Comparison of ENCODE assay signal across 21 cellular contexts in genomic region chr1:24659993-24660665, GRCh38. TPM values are rescaled to one million over a fixed set of nuclear protein-coding genes. Genes with fewer than 3 reads are reported as not detected.
DNase-seq lines count a peak whose midpoint lies in the region; ATAC-seq and TF ChIP-seq lines count a peak whose summit lies in the region.
"Had no signal": no experiment of that assay in that cellular context is flagged by ENCODE, and none has a peak within 500 bp of the region (broad histone marks: within the 10 kb centered on the region; RNA-seq: fewer than 3 reads in every experiment).

No MANE protein-coding gene starts in this region.

- H3K4me1 ChIP-seq in fibroblast of lung (ENCODE audit: control insufficient read depth, extremely low read depth, insufficient read depth, low read length) (no peaks in the 10 kb centered on the region), gastrocnemius medialis (peaks cover 0 to 4% of the 10 kb centered on the region in 2 donors)

- no peak for ATAC-seq in activated CD4-positive, alpha-beta T cell treated with anti-CD3 and anti-CD28 coated beads for 36 hours
- no peak for ATAC-seq in gastrocnemius medialis
- ATAC-seq in HG03159 (IDR thresholded peaks at IDR 0.05; ENCODE audit: unreplicated experiment), result no peak
- ATAC-seq: right cardiac atrium, SK-N-SH treated with all-trans-retinoic acid at 6 μM for 48 hours had no signal

- H3K36me3 ChIP-seq in fibroblast of lung (ENCODE audit: control insufficient read depth, insufficient read depth, low read length) (peaks cover 26% of the 10 kb centered on the region), gastrocnemius medialis (peaks cover 13 to 93% of the 10 kb centered on the region in 2 donors)

- H3K9me3 ChIP-seq in fibroblast of lung (ENCODE audit: control insufficient read depth, insufficient read depth, low read depth, low read length) (no peaks in the 10 kb centered on the region), gastrocnemius medialis (no peaks in the 10 kb centered on the region)
- H3K9me3 ChIP-seq: thoracic aorta had no signal

- H3K27me3 ChIP-seq in fibroblast of lung (ENCODE audit: control insufficient read depth, insufficient read depth, low read length) (no peaks in the 10 kb centered on the region), gastrocnemius medialis (no peaks in the 10 kb centered on the region)

- CTCF ChIA-PET in activated CD4-positive, alpha-beta T cell treated with anti-CD3 and anti-CD28 coated beads for 36 hours (lab: Charles Lee), result interaction anchor here (0.5 to 1.6 kb wide), 4 partner anchors 14 to 238 kb away, joined by 3 to 7 read pairs (median 4); no protein-coding TSS in a partner anchor
- CTCF ChIA-PET in activated CD4-positive, alpha-beta memory T cell treated with anti-CD3 and anti-CD28 coated beads, Interleukin-2, amount 10 ng/mL, durations not matched to agents 7 days and 5 days (lab: Charles Lee), result interaction anchor here (0.7 to 1.5 kb wide), 4 partner anchors 12 to 545 kb away, joined by 3 to 5 read pairs (median 4); no protein-coding TSS in a partner anchor

- H3K9me3 Mint-ChIP-seq in activated CD4-positive, alpha-beta T cell treated with anti-CD3 and anti-CD28 coated beads for 36 hours (ENCODE audit: low read depth), result no peaks in the 10 kb centered on the region
- H3K9me3 Mint-ChIP-seq in activated CD4-positive, alpha-beta T cell treated with anti-CD3 and anti-CD28 coated beads, Interleukin-2, amount 10 ng/mL, durations not matched to agents 24 days and 14 days, result no peaks in the 10 kb centered on the region
- H3K9me3 Mint-ChIP-seq in activated CD4-positive, alpha-beta memory T cell treated with anti-CD3 and anti-CD28 coated beads, Interleukin-2, amount 10 ng/mL, durations not matched to agents 7 days and 5 days, result no peaks in the 10 kb centered on the region
- H3K9me3 Mint-ChIP-seq: CD14-positive monocyte had no signal

- no peaks in the 10 kb centered on the region for H4K20me1 ChIP-seq in fibroblast of lung (ENCODE audit: control insufficient read depth, extremely low read depth, insufficient read depth, low read length)

- H3K4me3 Mint-ChIP-seq in activated CD4-positive, alpha-beta T cell treated with anti-CD3 and anti-CD28 coated beads for 36 hours, result no peak overlapping the region
- H3K4me3 Mint-ChIP-seq in activated CD4-positive, alpha-beta T cell treated with anti-CD3 and anti-CD28 coated beads, Interleukin-2, amount 10 ng/mL, durations not matched to agents 24 days and 14 days, result no peak overlapping the region
- no peak overlapping the region for H3K4me3 Mint-ChIP-seq in activated CD4-positive, alpha-beta memory T cell treated with anti-CD3 and anti-CD28 coated beads, Interleukin-2, amount 10 ng/mL, durations not matched to agents 7 days and 5 days
- H3K4me3 Mint-ChIP-seq: CD14-positive monocyte had no signal

- TF ChIP-seq CTCF in fibroblast of lung (conservative IDR thresholded peaks at IDR 0.05 in 1 of 2, IDR thresholded peaks at IDR 0.05 in 1 of 2; ENCODE audit: low read depth in 1 of 2, low read length in 2 of 2) (no peak), gastrocnemius medialis (IDR thresholded peaks at IDR 0.05 in 4 of 5, conservative IDR thresholded peaks at IDR 0.05 in 1 of 5) (no peak)

- TF ChIP-seq POLR2A in gastrocnemius medialis (IDR thresholded peaks at IDR 0.05), result no peak

- POLR2A ChIA-PET in activated CD4-positive, alpha-beta T cell treated with anti-CD3 and anti-CD28 coated beads for 36 hours (lab: Charles Lee), result no interaction called here
- POLR2A ChIA-PET in activated CD4-positive, alpha-beta memory T cell treated with anti-CD3 and anti-CD28 coated beads, Interleukin-2, amount 10 ng/mL, durations not matched to agents 7 days and 5 days (lab: Charles Lee), result interaction anchor here (0.9 to 1.6 kb wide), 3 partner anchors 15 to 245 kb away, joined by 4 to 6 read pairs (median 4); partner anchors contain the start of gene SRRM1

- H3K4me3 ChIP-seq in fibroblast of lung (replicated peaks in 1 of 4; ENCODE audit: control extremely low read depth in 1 of 4, insufficient read depth in 1 of 4, low read depth in 3 of 4, low read length in 4 of 4) (no peak overlapping the region), gastrocnemius medialis (no peak overlapping the region)
- H3K4me3 ChIP-seq: lung, thoracic aorta had no signal

- H2AFZ ChIP-seq in fibroblast of lung (ENCODE audit: low read length), result no peak overlapping the region

- intact Hi-C loops in activated CD4-positive, alpha-beta T cell treated with anti-CD3 and anti-CD28 coated beads for 36 hours (cut with DNase I, micrococcal nuclease), result loop anchor here in 1 of 2 experiments (2.0 kb wide), 1 partner anchor 15 kb away; no protein-coding TSS in a partner anchor
- intact Hi-C loops in activated CD4-positive, alpha-beta T cell treated with anti-CD3 and anti-CD28 coated beads, Interleukin-2, amount 10 ng/mL, durations not matched to agents 24 days and 14 days (cut with micrococcal nuclease), result no loop called here
- intact Hi-C loops in gastrocnemius medialis (cut with DNase I; ENCODE audit: low total_unique reads), result no loop called here

- in situ Hi-C loops in gastrocnemius medialis (cut with MboI; ENCODE audit: low sequenced_read_pairs in 4 of 4), result loop anchor here in 2 of 4 donors (10.0 to 25.0 kb wide), 2 partner anchors 552 to 565 kb away; no protein-coding TSS in a partner anchor

- no peak overlapping the region for H3K9ac ChIP-seq in fibroblast of lung (ENCODE audit: insufficient read depth, low read length)

- H3K27ac Mint-ChIP-seq in activated CD4-positive, alpha-beta T cell treated with anti-CD3 and anti-CD28 coated beads for 36 hours, result peak overlapping the region; percentile 72
- no peak overlapping the region for H3K27ac Mint-ChIP-seq in activated CD4-positive, alpha-beta T cell treated with anti-CD3 and anti-CD28 coated beads, Interleukin-2, amount 10 ng/mL, durations not matched to agents 24 days and 14 days
- peak overlapping the region; percentile 16 for H3K27ac Mint-ChIP-seq in activated CD4-positive, alpha-beta memory T cell treated with anti-CD3 and anti-CD28 coated beads, Interleukin-2, amount 10 ng/mL, durations not matched to agents 7 days and 5 days
- H3K27ac Mint-ChIP-seq: CD14-positive monocyte had no signal

- peaks cover 15% of the 10 kb centered on the region for H3K79me2 ChIP-seq in fibroblast of lung (ENCODE audit: control insufficient read depth, insufficient read depth, low read length)

- H3K4me2 ChIP-seq in fibroblast of lung (ENCODE audit: extremely low read depth, insufficient read depth, low read length), result no peak overlapping the region

- H3K27ac ChIP-seq in fibroblast of lung (ENCODE audit: insufficient read depth, low read length) (peak overlapping the region; percentile 14), gastrocnemius medialis (peak overlapping the region in 3 of 4 donors; percentile 19 to 35 (median 28))
- H3K27ac ChIP-seq: 22Rv1, thoracic aorta had no signal

- H3K36me3 Mint-ChIP-seq in activated CD4-positive, alpha-beta T cell treated with anti-CD3 and anti-CD28 coated beads for 36 hours (ENCODE audit: low read depth), result peaks cover 71% of the 10 kb centered on the region
- peaks cover 71% of the 10 kb centered on the region for H3K36me3 Mint-ChIP-seq in activated CD4-positive, alpha-beta T cell treated with anti-CD3 and anti-CD28 coated beads, Interleukin-2, amount 10 ng/mL, durations not matched to agents 24 days and 14 days (ENCODE audit: low read depth)
- peaks cover 76% of the 10 kb centered on the region for H3K36me3 Mint-ChIP-seq in activated CD4-positive, alpha-beta memory T cell treated with anti-CD3 and anti-CD28 coated beads, Interleukin-2, amount 10 ng/mL, durations not matched to agents 7 days and 5 days (ENCODE audit: low read depth)

- peaks cover 31% of the 10 kb centered on the region for H3K4me1 Mint-ChIP-seq in activated CD4-positive, alpha-beta T cell treated with anti-CD3 and anti-CD28 coated beads for 36 hours
- H3K4me1 Mint-ChIP-seq in activated CD4-positive, alpha-beta T cell treated with anti-CD3 and anti-CD28 coated beads, Interleukin-2, amount 10 ng/mL, durations not matched to agents 24 days and 14 days, result peaks cover 30% of the 10 kb centered on the region
- H3K4me1 Mint-ChIP-seq in activated CD4-positive, alpha-beta memory T cell treated with anti-CD3 and anti-CD28 coated beads, Interleukin-2, amount 10 ng/mL, durations not matched to agents 7 days and 5 days, result peaks cover 30% of the 10 kb centered on the region
- H3K4me1 Mint-ChIP-seq: CD14-positive monocyte had no signal

- H3K27me3 Mint-ChIP-seq in activated CD4-positive, alpha-beta T cell treated with anti-CD3 and anti-CD28 coated beads for 36 hours, result no peaks in the 10 kb centered on the region
- H3K27me3 Mint-ChIP-seq in activated CD4-positive, alpha-beta T cell treated with anti-CD3 and anti-CD28 coated beads, Interleukin-2, amount 10 ng/mL, durations not matched to agents 24 days and 14 days, result no peaks in the 10 kb centered on the region
- no peaks in the 10 kb centered on the region for H3K27me3 Mint-ChIP-seq in activated CD4-positive, alpha-beta memory T cell treated with anti-CD3 and anti-CD28 coated beads, Interleukin-2, amount 10 ng/mL, durations not matched to agents 7 days and 5 days

- no peak for DNase-seq in activated CD4-positive, alpha-beta T cell treated with anti-CD3 and anti-CD28 coated beads for 36 hours
- DNase-seq in activated CD4-positive, alpha-beta T cell treated with anti-CD3 and anti-CD28 coated beads, Interleukin-2, amount 10 ng/mL, durations not matched to agents 24 days and 14 days, result no peak
- no peak for DNase-seq in activated CD4-positive, alpha-beta memory T cell treated with anti-CD3 and anti-CD28 coated beads, Interleukin-2, amount 10 ng/mL, durations not matched to agents 7 days and 5 days
- DNase-seq in fibroblast of lung (ENCODE audit: low read depth in 2 of 2), result peak in 1 of 2 donors; percentile 36
- no peak for DNase-seq in gastrocnemius medialis
- no peak for DNase-seq in activated effector memory CD4-positive, alpha-beta T cell treated with Interleukin-2 at 50 U/mL for 16 hours
- DNase-seq in globus pallidus (ENCODE audit: low spot score), result no peak
- DNase-seq: activated CD8-positive, alpha-beta memory T cell treated with anti-CD3 and anti-CD28 coated beads for 24 hours; activated naive CD4-positive, alpha-beta T cell treated with anti-CD3 and anti-CD28 coated beads, Interleukin-2, amount 50 U/mL, for 16 hours; effector memory CD4-positive, alpha-beta T cell; GOT3; NCI-H187; NCI-H510A; right cardiac atrium; stimulated activated CD4-positive, alpha-beta T cell treated with anti-CD3 and anti-CD28 coated beads, Interleukin-2, amount 100 ng/mL, for 24 hours had no signal

RNA-seq across cellular contexts. Expression of gene SRRM1, which starts 17.0 kb away (rescaled TPM):
- total RNA-seq in activated CD4-positive, alpha-beta T cell treated with anti-CD3 and anti-CD28 coated beads for 36 hours, result 100 to 1,000 TPM; 234 to 288 TPM
- total RNA-seq in activated CD4-positive, alpha-beta T cell treated with anti-CD3 and anti-CD28 coated beads, Interleukin-2, amount 10 ng/mL, durations not matched to agents 24 days and 14 days, result 258 and 261 TPM in 2 replicates
- total RNA-seq in activated CD4-positive, alpha-beta memory T cell treated with anti-CD3 and anti-CD28 coated beads, Interleukin-2, amount 10 ng/mL, durations not matched to agents 7 days and 5 days, result 100 to 1,000 TPM; 172 to 183 TPM
- total RNA-seq in fibroblast of lung (28.5 and 30.7 TPM in 2 replicates), gastrocnemius medialis (10 to 100 TPM; 28.5 to 59.8 (median 40.2) TPM)
- polyA plus RNA-seq in fibroblast of lung, result 55.8 and 88.3 TPM in 2 replicates
- polyA plus RNA-seq in fibroblast of lung (2012), result 54.0 and 57.6 TPM in 2 replicates
- 41.2 and 66.6 TPM in 2 replicates for polyA minus RNA-seq in fibroblast of lung (ENCODE audit: low replicate concordance)
